Comparison of ENCODE assay signal across 8 cellular contexts in the genomic region with DNA sequence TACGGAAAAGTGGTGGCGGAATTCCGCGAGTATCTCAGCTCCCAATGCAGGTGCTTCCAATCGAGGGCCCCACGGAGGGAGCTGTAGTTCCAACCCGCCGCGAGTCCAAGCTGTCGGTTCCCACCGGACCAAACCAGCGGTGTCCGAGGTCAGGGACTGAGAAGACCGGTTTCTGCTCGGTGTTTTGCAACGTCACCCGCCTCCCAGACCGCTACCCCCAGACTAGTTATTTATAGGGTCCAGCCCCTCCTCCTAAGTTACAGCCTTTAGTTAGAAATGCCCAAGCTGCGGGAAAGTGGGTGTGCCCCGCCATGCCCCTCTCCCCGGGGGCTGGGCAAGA. TPM values are rescaled to one million over a fixed set of nuclear protein-coding genes. Genes with fewer than 3 reads are reported as not detected.
DNase-seq lines count a peak whose midpoint lies in the region; ATAC-seq, FAIRE-seq and TF ChIP-seq lines count a peak whose summit lies in the region.

No MANE protein-coding gene starts in this region.

- H3K9me1 ChIP-seq in keratinocyte (ENCODE audit: control insufficient read depth, extremely low read depth, insufficient read depth, low read length): no peaks in the 10 kb centered on the region

- H3K4me1 ChIP-seq in keratinocyte (ENCODE audit: control insufficient read depth, extremely low read depth, insufficient read depth, low read length): peaks cover 40% of the 10 kb centered on the region
- peaks cover 48 to 73% (median 63%) of the 10 kb centered on the region in 4 donors for H3K4me1 ChIP-seq in stomach

- H3K36me3 Mint-ChIP-seq in activated T-cell treated with anti-CD3 and anti-CD28 coated beads, Interleukin-2, amount 50 U/mL, for 24 hours (ENCODE audit: low read depth): peaks cover 3% of the 10 kb centered on the region
- H3K36me3 Mint-ChIP-seq in activated naive CD8-positive, alpha-beta T cell treated with anti-CD3 and anti-CD28 coated beads, Interleukin-2, amount 50 U/mL, for 24 hours (ENCODE audit: low read depth): no peaks in the 10 kb centered on the region

- ATAC-seq in activated naive CD8-positive, alpha-beta T cell treated with anti-CD3 and anti-CD28 coated beads, Interleukin-2, amount 50 U/mL, for 24 hours: no peak
- ATAC-seq in HG02852 (IDR thresholded peaks at IDR 0.05; ENCODE audit: unreplicated experiment) (no peak), GM18868 (IDR thresholded peaks at IDR 0.05; ENCODE audit: unreplicated experiment) (no peak)

- H2AFZ ChIP-seq in keratinocyte (ENCODE audit: control insufficient read depth, low read length): peak overlapping the region; percentile 98

- H3K27ac ChIP-seq in keratinocyte (ENCODE audit: control insufficient read depth, insufficient read depth, low read length) (no peak overlapping the region), stomach (peak overlapping the region; percentile 85 to 93 (median 90))

- peak overlapping the region; percentile 71 for H3K9ac ChIP-seq in keratinocyte (ENCODE audit: control insufficient read depth, extremely low read depth, insufficient read depth, low read length)

- H3K27me3 ChIP-seq in keratinocyte (ENCODE audit: control insufficient read depth, extremely low read depth, insufficient read depth, low read length) (peaks cover 16% of the 10 kb centered on the region), stomach (no peaks in the 10 kb centered on the region)

- no peak overlapping the region for H3K27ac Mint-ChIP-seq in activated T-cell treated with anti-CD3 and anti-CD28 coated beads, Interleukin-2, amount 50 U/mL, for 24 hours
- no peak overlapping the region for H3K27ac Mint-ChIP-seq in activated naive CD8-positive, alpha-beta T cell treated with anti-CD3 and anti-CD28 coated beads, Interleukin-2, amount 50 U/mL, for 24 hours

- H3K36me3 ChIP-seq in keratinocyte (ENCODE audit: control insufficient read depth in 2 of 2, extremely low read depth in 1 of 2, insufficient read depth in 2 of 2, low read length in 2 of 2): no peaks in the 10 kb centered on the region
- H3K36me3 ChIP-seq in stomach: peaks cover 0 to 8% (median 3%) of the 10 kb centered on the region in 4 donors

- H3K9me3 Mint-ChIP-seq in activated T-cell treated with anti-CD3 and anti-CD28 coated beads, Interleukin-2, amount 50 U/mL, for 24 hours: no peaks in the 10 kb centered on the region
- H3K9me3 Mint-ChIP-seq in activated naive CD8-positive, alpha-beta T cell treated with anti-CD3 and anti-CD28 coated beads, Interleukin-2, amount 50 U/mL, for 24 hours: no peaks in the 10 kb centered on the region

- peaks cover 3% of the 10 kb centered on the region for H3K27me3 Mint-ChIP-seq in activated T-cell treated with anti-CD3 and anti-CD28 coated beads, Interleukin-2, amount 50 U/mL, for 24 hours
- H3K27me3 Mint-ChIP-seq in activated naive CD8-positive, alpha-beta T cell treated with anti-CD3 and anti-CD28 coated beads, Interleukin-2, amount 50 U/mL, for 24 hours: peaks cover 1% of the 10 kb centered on the region

- H3K4me2 ChIP-seq in keratinocyte (ENCODE audit: control insufficient read depth, extremely low read depth, insufficient read depth, low read depth, low read length): peak overlapping the region; percentile 99

- no peak for TF ChIP-seq CTCF in keratinocyte (optimal IDR thresholded peaks at IDR 0.05 in 1 of 3, IDR thresholded peaks at IDR 0.05 in 1 of 3, conservative IDR thresholded peaks at IDR 0.05 in 1 of 3; ENCODE audit: extremely low read depth in 1 of 3, insufficient read depth in 2 of 3, low read length in 3 of 3)
- TF ChIP-seq CTCF in stomach (IDR thresholded peaks at IDR 0.05): no peak

- no peak for TF ChIP-seq POLR2A in stomach (IDR thresholded peaks at IDR 0.05)

- H3K4me3 Mint-ChIP-seq in activated T-cell treated with anti-CD3 and anti-CD28 coated beads, Interleukin-2, amount 50 U/mL, for 24 hours: peak overlapping the region; percentile 86
- peak overlapping the region; percentile 86 for H3K4me3 Mint-ChIP-seq in activated naive CD8-positive, alpha-beta T cell treated with anti-CD3 and anti-CD28 coated beads, Interleukin-2, amount 50 U/mL, for 24 hours

- dilution Hi-C loops in keratinocyte (cut with MboI; ENCODE audit: extremely low pct_ligation_motif_present, low sequenced_read_pairs): no loop called here

- no peak for FAIRE-seq in keratinocyte (lab: Jason Lieb, UNC)

- H3K79me2 ChIP-seq in keratinocyte (ENCODE audit: control insufficient read depth, insufficient read depth, low read length): no peaks in the 10 kb centered on the region

- H4K20me1 ChIP-seq in keratinocyte (ENCODE audit: control insufficient read depth, extremely low read depth, insufficient read depth, low read length): peaks cover 4% of the 10 kb centered on the region

- peaks cover 42% of the 10 kb centered on the region for H3K4me1 Mint-ChIP-seq in activated T-cell treated with anti-CD3 and anti-CD28 coated beads, Interleukin-2, amount 50 U/mL, for 24 hours (ENCODE audit: low read depth)
- H3K4me1 Mint-ChIP-seq in activated naive CD8-positive, alpha-beta T cell treated with anti-CD3 and anti-CD28 coated beads, Interleukin-2, amount 50 U/mL, for 24 hours: peaks cover 38% of the 10 kb centered on the region

- WGBS in stomach, 5 donors: 3 to 9% (median 4%) methylated on average over 11 to 21 of the region's 21 CpGs

- H3K4me3 ChIP-seq in keratinocyte (ENCODE audit: control insufficient read depth in 2 of 3, extremely low read depth in 1 of 3, insufficient read depth in 2 of 3, low read depth in 1 of 3, low read length in 3 of 3) (peak overlapping the region; percentile 70 to 74 (median 73)), stomach (peak overlapping the region; percentile 73 to 83 (median 80))

- H3K9me3 ChIP-seq in keratinocyte (ENCODE audit: control insufficient read depth, low read depth, low read length): no peaks in the 10 kb centered on the region
- H3K9me3 ChIP-seq in stomach: no peaks in the 10 kb centered on the region

- DNase-seq in activated T-cell treated with anti-CD3 and anti-CD28 coated beads, Interleukin-2, amount 50 U/mL, for 24 hours: no peak
- DNase-seq in activated T-cell treated with anti-CD3 and anti-CD28 coated beads for 4 hours (no peak), keratinocyte (ENCODE audit: low read depth, low spot score) (no peak), stomach (no peak), A172 (ENCODE audit: low spot score) (no peak)
- DNase-seq in activated naive CD8-positive, alpha-beta T cell treated with anti-CD3 and anti-CD28 coated beads, Interleukin-2, amount 50 U/mL, for 24 hours: no peak

- intact Hi-C loops in stomach (cut with DNase I; ENCODE audit: low total_unique reads): loop anchor here (10.0 kb wide), 1 partner anchor 193 kb away; no protein-coding TSS in a partner anchor

- no peak for TF ChIP-seq EP300 in stomach (IDR thresholded peaks at IDR 0.05)

RNA-seq across cellular contexts. Expression of a gene that starts 0.7 kb away (rescaled TPM):
- 3.1 to 4.6 TPM (median 3.7 TPM) in 3 replicates for polyA plus RNA-seq in keratinocyte
- polyA plus RNA-seq in keratinocyte (2011; ENCODE audit: low read depth): 1.3 TPM
- polyA plus RNA-seq in keratinocyte (2011; cell fraction: cytosol; rRNA removed): 2.7 and 3.1 TPM in 2 replicates
- 15.8 and 16.1 TPM in 2 replicates for polyA plus RNA-seq in keratinocyte (2011; cell fraction: nucleus; rRNA removed)
- 2.7 and 10.1 TPM in 2 replicates for polyA plus RNA-seq in keratinocyte (2012; ENCODE audit: low replicate concordance)
- 5.4 to 10.7 TPM (median 5.5 TPM) in 3 replicates for polyA minus RNA-seq in keratinocyte
- polyA minus RNA-seq in keratinocyte (2011; cell fraction: cytosol; rRNA and poly(A)+ RNA removed): 6.9 TPM
- 19.2 and 26.1 TPM in 2 replicates for polyA minus RNA-seq in keratinocyte (2011; cell fraction: nucleus; rRNA and poly(A)+ RNA removed)
- 10 to 100 TPM in 4 of 5 donors, 1 to 10 TPM in 1; 9.5 to 31.3 (median 19.6) TPM for total RNA-seq in stomach
- polyA plus RNA-seq in stomach: 1 to 10 TPM in 2 of 3 donors, under 1 TPM in 1; 0.76 to 9.0 (median 3.9) TPM
- total RNA-seq in A172 (2014; rRNA removed; shearing (Covaris generic)): 3.5 and 4.6 TPM in 2 replicates

RNA-seq across cellular contexts. Expression of a gene that starts 48.0 kb away (rescaled TPM):
- polyA plus RNA-seq in keratinocyte (33.4 to 35.3 TPM (median 33.6 TPM) in 3 replicates), stomach (10 to 100 TPM; 22.2 to 73.2 (median 34.5) TPM)
- 11.3 TPM for polyA plus RNA-seq in keratinocyte (2011; ENCODE audit: low read depth)
- 29.9 and 30.4 TPM in 2 replicates for polyA plus RNA-seq in keratinocyte (2011; cell fraction: cytosol; rRNA removed)
- polyA plus RNA-seq in keratinocyte (2011; cell fraction: nucleus; rRNA removed): 18.6 and 19.8 TPM in 2 replicates
- 24.9 and 27.4 TPM in 2 replicates for polyA plus RNA-seq in keratinocyte (2012; ENCODE audit: low replicate concordance)
- 4.9 to 19.1 TPM (median 8.4 TPM) in 3 replicates for polyA minus RNA-seq in keratinocyte
- polyA minus RNA-seq in keratinocyte (2011; cell fraction: cytosol; rRNA and poly(A)+ RNA removed): 10.2 TPM
- 3.6 and 6.1 TPM in 2 replicates for polyA minus RNA-seq in keratinocyte (2011; cell fraction: nucleus; rRNA and poly(A)+ RNA removed)
- total RNA-seq in stomach: 10 to 100 TPM in 3 of 5 donors, 1 to 10 TPM in 1, under 1 TPM in 1; 0.87 to 46.9 (median 17.0) TPM
- 52.1 and 67.4 TPM in 2 replicates for total RNA-seq in A172 (2014; rRNA removed; shearing (Covaris generic))

RNA-seq across cellular contexts. Expression of a gene that starts 48.3 kb away (rescaled TPM):
- 1.1 to 1.8 TPM (median 1.5 TPM) in 3 replicates for polyA plus RNA-seq in keratinocyte
- polyA plus RNA-seq in keratinocyte (2011; ENCODE audit: low read depth): 0.06 TPM
- 0.64 and 0.72 TPM in 2 replicates for polyA plus RNA-seq in keratinocyte (2011; cell fraction: cytosol; rRNA removed)
- polyA plus RNA-seq in keratinocyte (2011; cell fraction: nucleus; rRNA removed): 1.6 and 1.7 TPM in 2 replicates
- polyA plus RNA-seq in keratinocyte (2012; ENCODE audit: low replicate concordance): 0.31 and 1.2 TPM in 2 replicates
- polyA minus RNA-seq in keratinocyte: 2.3 to 5.1 TPM (median 3.4 TPM) in 3 replicates
- 1.7 TPM for polyA minus RNA-seq in keratinocyte (2011; cell fraction: cytosol; rRNA and poly(A)+ RNA removed)
- polyA minus RNA-seq in keratinocyte (2011; cell fraction: nucleus; rRNA and poly(A)+ RNA removed): 1.7 and 3.0 TPM in 2 replicates
- 1 to 10 TPM in 4 of 5 donors, under 1 TPM in 1; 0.29 to 5.8 (median 3.2) TPM for total RNA-seq in stomach
- under 1 TPM; 0.37 to 0.90 (median 0.46) TPM for polyA plus RNA-seq in stomach
- 9.0 and 11.5 TPM in 2 replicates for total RNA-seq in A172 (2014; rRNA removed; shearing (Covaris generic))
